Comparison of ENCODE assay signal across 9 cellular contexts in genomic region chr15:52529940-52530339, GRCh38. TPM values are rescaled to one million over a fixed set of nuclear protein-coding genes. Genes with fewer than 3 reads are reported as not detected.
A peak's percentile ranks its signal among the peaks of the same experiment; 100 is the strongest.
DNase-seq lines count a peak whose midpoint lies in the region; ATAC-seq lines count a peak whose summit lies in the region.
"Had no signal": no experiment of that assay in that cellular context is flagged by ENCODE, and none has a peak within 500 bp of the region (broad histone marks: within the 10 kb centered on the region; RNA-seq: fewer than 3 reads in every experiment).

No MANE protein-coding gene starts in this region.

- intact Hi-C loops in activated CD4-positive, alpha-beta T cell treated with anti-CD3 and anti-CD28 coated beads for 36 hours (cut with DNase I, micrococcal nuclease), result loop anchor here (1.0 to 5.0 kb wide), 9 partner anchors 28 to 274 kb away; partner anchors contain the start of gene ARPP19 (in 1 of the 2)

- H3K27me3 ChIP-seq in stomach smooth muscle (ENCODE audit: control insufficient read depth in 1 of 2, insufficient read depth in 2 of 2, low read length in 2 of 2), result no peaks in the 10 kb centered on the region

- H3K4me3 Mint-ChIP-seq in activated CD4-positive, alpha-beta T cell treated with anti-CD3 and anti-CD28 coated beads for 36 hours, result peak overlapping the region; percentile 73
- H3K4me3 Mint-ChIP-seq in activated naive CD8-positive, alpha-beta T cell, result peak overlapping the region; percentile 90

- no peak for DNase-seq in activated CD4-positive, alpha-beta T cell treated with anti-CD3 and anti-CD28 coated beads for 36 hours
- no peak for DNase-seq in activated CD4-positive, alpha-beta T cell treated with anti-CD3 and anti-CD28 coated beads for 4 hours
- no peak for DNase-seq in SIG-M5 treated with dmso at 0.1 percent for 504 hours (lab: John Stamatoyannopoulos, UW; ENCODE audit: unreplicated experiment)
- no peak for DNase-seq in AG08396 (ENCODE audit: low spot score)
- DNase-seq: ACHN had no signal

- peaks cover 17% of the 10 kb centered on the region for H3K4me1 ChIP-seq in stomach smooth muscle (ENCODE audit: control insufficient read depth, insufficient read depth, low read length)

- H3K27ac Mint-ChIP-seq in activated CD4-positive, alpha-beta T cell treated with anti-CD3 and anti-CD28 coated beads for 36 hours, result peak overlapping the region; percentile 87
- peak overlapping the region; percentile 87 for H3K27ac Mint-ChIP-seq in activated naive CD8-positive, alpha-beta T cell

- H3K4me1 Mint-ChIP-seq in activated CD4-positive, alpha-beta T cell treated with anti-CD3 and anti-CD28 coated beads for 36 hours, result peaks cover 23% of the 10 kb centered on the region
- peaks cover 29% of the 10 kb centered on the region for H3K4me1 Mint-ChIP-seq in activated naive CD8-positive, alpha-beta T cell (ENCODE audit: low read depth)

- H3K27ac ChIP-seq in stomach smooth muscle (ENCODE audit: low read length), result no peak overlapping the region

- POLR2A ChIA-PET in activated CD4-positive, alpha-beta T cell treated with anti-CD3 and anti-CD28 coated beads for 36 hours (lab: Charles Lee), result no interaction called here

- H3K9me3 Mint-ChIP-seq in activated CD4-positive, alpha-beta T cell treated with anti-CD3 and anti-CD28 coated beads for 36 hours (ENCODE audit: low read depth), result no peaks in the 10 kb centered on the region
- no peaks in the 10 kb centered on the region for H3K9me3 Mint-ChIP-seq in activated naive CD8-positive, alpha-beta T cell (ENCODE audit: low read depth)

- ATAC-seq in activated CD4-positive, alpha-beta T cell treated with anti-CD3 and anti-CD28 coated beads for 36 hours, result no peak
- ATAC-seq in GM19455 (IDR thresholded peaks at IDR 0.05; ENCODE audit: unreplicated experiment), result no peak

- H3K9ac ChIP-seq in stomach smooth muscle (ENCODE audit: low read length in 2 of 2), result peak overlapping the region; percentile 67 to 87

- H3K9me3 ChIP-seq in iPS-18c (ENCODE audit: control insufficient read depth, insufficient read depth, low read length), result no peaks in the 10 kb centered on the region
- no peaks in the 10 kb centered on the region for H3K9me3 ChIP-seq in stomach smooth muscle (ENCODE audit: control insufficient read depth in 2 of 2, low read length in 2 of 2)

- H3K27me3 Mint-ChIP-seq in activated CD4-positive, alpha-beta T cell treated with anti-CD3 and anti-CD28 coated beads for 36 hours, result peaks cover 10% of the 10 kb centered on the region
- H3K27me3 Mint-ChIP-seq in activated naive CD8-positive, alpha-beta T cell, result no peaks in the 10 kb centered on the region

- H3K36me3 ChIP-seq in stomach smooth muscle (ENCODE audit: control insufficient read depth in 2 of 2, insufficient read depth in 2 of 2, low read length in 2 of 2), result no peaks in the 10 kb centered on the region

- H3K36me3 Mint-ChIP-seq in activated CD4-positive, alpha-beta T cell treated with anti-CD3 and anti-CD28 coated beads for 36 hours (ENCODE audit: low read depth), result no peaks in the 10 kb centered on the region
- no peaks in the 10 kb centered on the region for H3K36me3 Mint-ChIP-seq in activated naive CD8-positive, alpha-beta T cell

- H3K4me3 ChIP-seq in iPS-18c (ENCODE audit: insufficient read depth, low read depth, low read length), result peak overlapping the region; percentile 70; the same call in 1 of the 2 replicates
- H3K4me3 ChIP-seq in stomach smooth muscle (ENCODE audit: low read length in 2 of 2), result peak overlapping the region; percentile 74 to 82

- CTCF ChIA-PET in activated CD4-positive, alpha-beta T cell treated with anti-CD3 and anti-CD28 coated beads for 36 hours (lab: Charles Lee), result interaction anchor here (0.8 kb wide), 1 partner anchor 16 kb away, joined by 3 read pairs; no protein-coding TSS in a partner anchor

RNA-seq across cellular contexts. Expression of gene MYO5A, which starts 1.3 kb away (rescaled TPM):
- 10 to 100 TPM; 22.5 TPM for total RNA-seq in activated CD4-positive, alpha-beta T cell treated with anti-CD3 and anti-CD28 coated beads for 36 hours

RNA-seq across cellular contexts. Expression of gene ARPP19, which starts 38.9 kb away (rescaled TPM):
- total RNA-seq in activated CD4-positive, alpha-beta T cell treated with anti-CD3 and anti-CD28 coated beads for 36 hours, result 100 to 1,000 TPM; 141 to 185 TPM
